ENCODE assay signal across 19 cellular contexts in genomic region chr9:69564557-69564956, GRCh38.
"Had no signal": no experiment of that assay in that cellular context is flagged by ENCODE, and none has a peak within 500 bp of the region (broad histone marks: within the 10 kb centered on the region; RNA-seq: fewer than 3 reads in every experiment).

No MANE protein-coding gene starts in this region.

- H3K4me1 ChIP-seq: breast epithelium, uterus had no signal

- H3K9me3 ChIP-seq: breast epithelium, esophagus muscularis mucosa, suprapubic skin, transverse colon, uterus had no signal

- ATAC-seq: foreskin keratinocyte; stimulated activated naive CD8-positive, alpha-beta T cell treated with anti-CD3 and anti-CD28 coated beads, Interleukin-15, amount 100 ng/mL, for 72 hours had no signal

- H3K36me3 ChIP-seq: breast epithelium, esophagus muscularis mucosa, suprapubic skin, transverse colon, uterus had no signal

- DNase-seq: activated CD4-positive, alpha-beta memory T cell treated with anti-CD3 and anti-CD28 coated beads, Interleukin-2, amount 10 ng/mL, durations not matched to agents 7 days and 5 days; activated CD4-positive, alpha-beta T cell treated with anti-CD3 and anti-CD28 coated beads for 48 hours; activated CD4-positive, CD25-positive, alpha-beta regulatory T cell; activated naive CD4-positive, alpha-beta T cell treated with Interleukin-2 at 50 U/mL for 16 hours; activated T-cell treated with anti-CD3 and anti-CD28 coated beads, Interleukin-2, amount 50 U/mL, for 24 hours; effector memory CD4-positive, alpha-beta T cell; foreskin keratinocyte; hippocampal formation; stimulated activated naive CD8-positive, alpha-beta T cell treated with anti-CD3 and anti-CD28 coated beads, Interleukin-15, amount 100 ng/mL, for 72 hours; transverse colon; uterus had no signal

- H3K36me3 Mint-ChIP-seq: memory B cell had no signal

- H3K27ac ChIP-seq: breast epithelium, esophagus muscularis mucosa, foreskin keratinocyte, skin epidermis, suprapubic skin, transverse colon, uterus had no signal

- H3K9me3 Mint-ChIP-seq: activated CD4-positive, alpha-beta memory T cell treated with anti-CD3 and anti-CD28 coated beads, Interleukin-2, amount 10 ng/mL, durations not matched to agents 7 days and 5 days; activated T-cell treated with anti-CD3 and anti-CD28 coated beads, Interleukin-2, amount 50 U/mL, for 24 hours; activated T-helper 2 cell treated with anti-CD3 and anti-CD28 coated beads, Interferon-gamma antibody, Interleukin-2, Interleukin-4, amounts not matched to agents 10 μg/mL and 5 μg/mL and 100 μg/mL, durations not matched to agents 14 hours and 24 hours and 36 hours; dendritic cell treated with granulocyte-macrophage colony-stimulating factor and Interleukin-4, amounts not matched to agents 40 ng/mL and 50 ng/mL, for 4 days; memory B cell; neural crest cell; stimulated activated naive CD8-positive, alpha-beta T cell treated with anti-CD3 and anti-CD28 coated beads, Interleukin-15, amount 100 ng/mL, for 72 hours had no signal

- H3K27ac Mint-ChIP-seq: activated CD4-positive, alpha-beta memory T cell treated with anti-CD3 and anti-CD28 coated beads, Interleukin-2, amount 10 ng/mL, durations not matched to agents 7 days and 5 days; activated T-cell treated with anti-CD3 and anti-CD28 coated beads, Interleukin-2, amount 50 U/mL, for 24 hours; activated T-helper 2 cell treated with anti-CD3 and anti-CD28 coated beads, Interferon-gamma antibody, Interleukin-2, Interleukin-4, amounts not matched to agents 10 μg/mL and 5 μg/mL and 100 μg/mL, durations not matched to agents 14 hours and 24 hours and 36 hours; dendritic cell treated with granulocyte-macrophage colony-stimulating factor and Interleukin-4, amounts not matched to agents 40 ng/mL and 50 ng/mL, for 4 days; memory B cell; stimulated activated naive CD8-positive, alpha-beta T cell treated with anti-CD3 and anti-CD28 coated beads, Interleukin-15, amount 100 ng/mL, for 72 hours had no signal

- H3K4me3 ChIP-seq: breast epithelium, esophagus muscularis mucosa, skin epidermis, suprapubic skin, transverse colon, uterus had no signal

- H3K27me3 ChIP-seq: breast epithelium, esophagus muscularis mucosa, foreskin keratinocyte, suprapubic skin, transverse colon, uterus had no signal
